ENCODE assay signal across 25 cellular contexts in genomic region chr6:96286503-96286902, GRCh38.
DNase-seq lines count a peak whose midpoint lies in the region; ATAC-seq and TF ChIP-seq lines count a peak whose summit lies in the region.
"Had no signal": no experiment of that assay in that cellular context is flagged by ENCODE, and none has a peak within 500 bp of the region (broad histone marks: within the 10 kb centered on the region; RNA-seq: fewer than 3 reads in every experiment).

No MANE protein-coding gene starts in this region.

- H3K4me1 ChIP-seq in endodermal cell (ENCODE audit: control insufficient read depth, insufficient read depth, low read length) (no peaks in the 10 kb centered on the region), spleen (no peaks in the 10 kb centered on the region)

- 86 to 100% methylated on average over 1 of the region's 1 CpG for WGBS in endodermal cell (ENCODE audit: insufficient coverage in 1 of 2, insufficient read length in 1 of 2), 2 experiments
- WGBS in spleen, 5 donors = 54 to 90% (median 66%) methylated on average over 1 of the region's 1 CpG

- intact Hi-C loops in spleen (cut with DNase I; ENCODE audit: low total_unique reads) = no loop called here

- no peaks in the 10 kb centered on the region for H3K9me3 Mint-ChIP-seq in endodermal cell

- DNase-seq in GM06990 (ENCODE audit: extremely low read depth, insufficient read length) (no peak), NAMALWA (ENCODE audit: low spot score) (peak; percentile 5), endodermal cell (no peak), NCI-H1930 (lab: John Stamatoyannopoulos, UW) (no peak), spleen (no peak)
- DNase-seq: CD4-positive, CD25-positive, alpha-beta regulatory T cell; GOT3; NCI-H1092; NCI-H1417 treated with DMSO at 0.1 percent for 48 hours; NCI-H1694 treated with DMSO at 0.1 percent for 48 hours; NCI-H2081 treated with DMSO at 0.1 percent for 48 hours; NCI-H2171; NCI-H226; NCI-H510A; NCI-H69; OCI-M1; SIG-M5 had no signal

- no peaks in the 10 kb centered on the region for H3K27me3 Mint-ChIP-seq in endodermal cell (ENCODE audit: insufficient read depth)
- H3K27me3 Mint-ChIP-seq: B cell; CD4-positive, CD25-positive, alpha-beta regulatory T cell; IgD-negative memory B cell had no signal

- no peak overlapping the region for H3K27ac Mint-ChIP-seq in endodermal cell
- H3K27ac Mint-ChIP-seq: B cell; CD4-positive, CD25-positive, alpha-beta regulatory T cell; IgD-negative memory B cell had no signal

- no peaks in the 10 kb centered on the region for H3K36me3 ChIP-seq in GM06990 (ENCODE audit: control insufficient read depth, insufficient read depth, low read length)
- no peaks in the 10 kb centered on the region for H3K36me3 ChIP-seq in endodermal cell (ENCODE audit: control insufficient read depth, insufficient read depth, low read length)
- H3K36me3 ChIP-seq in spleen = no peaks in the 10 kb centered on the region

- peaks cover 7% of the 10 kb centered on the region for H3K9me3 ChIP-seq in endodermal cell (ENCODE audit: control insufficient read depth, low read length)
- H3K9me3 ChIP-seq in spleen = peaks cover 0 to 8% (median 0%) of the 10 kb centered on the region in 8 donors

- H3K4me3 ChIP-seq in GM06990 (replicated peaks; ENCODE audit: low read depth, low read length) (no peak overlapping the region), endodermal cell (ENCODE audit: low read length) (no peak overlapping the region), spleen (no peak overlapping the region)
- H3K4me3 ChIP-seq: SK-N-MC had no signal

- ATAC-seq in GM21717 (IDR thresholded peaks at IDR 0.05; ENCODE audit: unreplicated experiment) = no peak
- no peak for ATAC-seq in HG03439 (IDR thresholded peaks at IDR 0.05; ENCODE audit: unreplicated experiment)
- ATAC-seq: HCT116 had no signal

- TF ChIP-seq POLR2A in spleen (IDR thresholded peaks at IDR 0.05) = no peak

- peak; percentile 33 for TF ChIP-seq CTCF in GM06990 (IDR thresholded peaks at IDR 0.05; ENCODE audit: insufficient read depth, low read length, poor library complexity, severe bottlenecking)
- TF ChIP-seq CTCF in endodermal cell (conservative IDR thresholded peaks at IDR 0.05) = peak; percentile 36
- TF ChIP-seq CTCF in spleen (IDR thresholded peaks at IDR 0.05 in 8 of 11, conservative IDR thresholded peaks at IDR 0.05 in 3 of 11) = no peak

- H3K27ac ChIP-seq in endodermal cell (ENCODE audit: low read depth, low read length) (no peak overlapping the region), spleen (no peak overlapping the region)
- H3K27ac ChIP-seq: HL-60, KMS-11, SK-N-MC had no signal

- H3K36me3 Mint-ChIP-seq in endodermal cell (ENCODE audit: low read depth) = no peaks in the 10 kb centered on the region
- H3K36me3 Mint-ChIP-seq: CD4-positive, CD25-positive, alpha-beta regulatory T cell; IgD-negative memory B cell had no signal

- no peak overlapping the region for H3K9ac ChIP-seq in endodermal cell (ENCODE audit: extremely low read depth, low read length, poor library complexity, severe bottlenecking)
- H3K9ac ChIP-seq: KMS-11 had no signal

- H3K27me3 ChIP-seq in GM06990 (replicated peaks; ENCODE audit: control insufficient read depth, insufficient read depth, low read length) = no peaks in the 10 kb centered on the region; the same call in 1 of the 2 replicates
- H3K27me3 ChIP-seq in endodermal cell (ENCODE audit: control insufficient read depth, insufficient read depth, low read length, poor library complexity, severe bottlenecking) = no peaks in the 10 kb centered on the region
- H3K27me3 ChIP-seq in spleen (replicated peaks in 1 of 7) = no peaks in the 10 kb centered on the region

- no peak overlapping the region for H3K4me3 Mint-ChIP-seq in endodermal cell
- H3K4me3 Mint-ChIP-seq: B cell; CD4-positive, CD25-positive, alpha-beta regulatory T cell; IgD-negative memory B cell had no signal

- no peaks in the 10 kb centered on the region for H3K4me1 Mint-ChIP-seq in endodermal cell
- H3K4me1 Mint-ChIP-seq: B cell; CD4-positive, CD25-positive, alpha-beta regulatory T cell; IgD-negative memory B cell had no signal

Comparison
In these comparisons a context has a peak if more than half of its experiments do, and no peak if none do; other contexts are left out.
1. CTCF ChIP-seq: peak in GM06990 (single experiment) and endodermal cell (single experiment); none in spleen (0 of 11).